8 cellular contexts compared by ENCODE assay signal in genomic region chr11:67054851-67055523, GRCh38. TPM values are rescaled to one million over a fixed set of nuclear protein-coding genes. Genes with fewer than 3 reads are reported as not detected.
DNase-seq lines count a peak whose midpoint lies in the region; ATAC-seq and TF ChIP-seq lines count a peak whose summit lies in the region.

No MANE protein-coding gene starts in this region.

- 20 to 60% methylated on average over 10 of the region's 10 CpGs for WGBS in sigmoid colon, 2 donors

- CTCF ChIA-PET in HEK293T (lab: Yijun Ruan, JAX): interaction anchor here (1.0 to 1.4 kb wide), 4 partner anchors 13 to 79 kb away, joined by 3 to 9 read pairs (median 4); no protein-coding TSS in a partner anchor

- H3K27ac ChIP-seq in RWPE2 (ENCODE audit: poor library complexity, severe bottlenecking) (peak overlapping the region; percentile 95), skeletal muscle tissue (ENCODE audit: low read depth, low read length) (peak overlapping the region; percentile 70), sigmoid colon (no peak overlapping the region)

- no peaks in the 10 kb centered on the region for H3K27me3 ChIP-seq in RWPE2 (ENCODE audit: insufficient read depth, poor library complexity, severe bottlenecking)
- peaks cover 0 to 7% (median 0%) of the 10 kb centered on the region in 3 donors for H3K27me3 ChIP-seq in skeletal muscle tissue (ENCODE audit: control insufficient read depth in 3 of 3, insufficient read depth in 3 of 3, low read length in 3 of 3)
- H3K27me3 ChIP-seq in sigmoid colon: no peaks in the 10 kb centered on the region

- TF ChIP-seq EP300 in sigmoid colon (IDR thresholded peaks at IDR 0.05): no peak

- POLR2A ChIA-PET in HEK293T (lab: Yijun Ruan, JAX): interaction anchor here (0.8 to 1.5 kb wide), 5 partner anchors 15 to 417 kb away, joined by 3 to 4 read pairs (median 3); partner anchors contain the start of gene RBM4

- H3K9ac ChIP-seq in skeletal muscle tissue (ENCODE audit: low read depth in 1 of 3, low read length in 3 of 3): peak overlapping the region in 2 of 3 donors; percentile 33 to 36

- H3K4me3 ChIP-seq in RWPE2 (ENCODE audit: severe bottlenecking) (no peak overlapping the region), fibroblast of pulmonary artery (replicated peaks; ENCODE audit: low read depth, low read length) (no peak overlapping the region), skeletal muscle tissue (ENCODE audit: low read length in 3 of 3) (no peak overlapping the region), sigmoid colon (no peak overlapping the region)

- intact Hi-C loops in sigmoid colon (cut with DNase I): no loop called here

- no peaks in the 10 kb centered on the region for H3K9me3 ChIP-seq in RWPE2 (ENCODE audit: severe bottlenecking)
- no peaks in the 10 kb centered on the region for H3K9me3 ChIP-seq in skeletal muscle tissue (ENCODE audit: control insufficient read depth in 3 of 3, low read length in 3 of 3)
- H3K9me3 ChIP-seq in sigmoid colon: no peaks in the 10 kb centered on the region

- ATAC-seq in RWPE2 (ENCODE audit: low read depth) (peak; percentile 68), HG02610 (IDR thresholded peaks at IDR 0.05; ENCODE audit: unreplicated experiment) (no peak)

- H3K4me1 ChIP-seq in RWPE2 (ENCODE audit: insufficient read depth, poor library complexity, severe bottlenecking) (peaks cover 26% of the 10 kb centered on the region), skeletal muscle tissue (ENCODE audit: control insufficient read depth in 3 of 3, insufficient read depth in 3 of 3, low read length in 3 of 3) (peaks cover 18 to 34% (median 34%) of the 10 kb centered on the region in 3 donors), sigmoid colon (peaks cover 0 to 24% (median 19%) of the 10 kb centered on the region in 4 donors)

- TF ChIP-seq POLR2A in sigmoid colon (IDR thresholded peaks at IDR 0.05): no peak

- H3K36me3 ChIP-seq in RWPE2 (ENCODE audit: low read depth): peaks cover 10% of the 10 kb centered on the region
- no peaks in the 10 kb centered on the region for H3K36me3 ChIP-seq in skeletal muscle tissue (ENCODE audit: control insufficient read depth in 3 of 3, insufficient read depth in 3 of 3, low read length in 3 of 3)
- no peaks in the 10 kb centered on the region for H3K36me3 ChIP-seq in sigmoid colon

- DNase-seq in AG08395 (ENCODE audit: low spot score): peak; percentile 41
- peak; percentile 74 for DNase-seq in HEK293T (ENCODE audit: extremely low spot score)
- DNase-seq in RWPE2 (ENCODE audit: low spot score): peak; percentile 94
- peak; percentile 86 for DNase-seq in fibroblast of pulmonary artery (ENCODE audit: low read depth)
- DNase-seq in sigmoid colon: no peak
- no peak for DNase-seq in central memory CD4-positive, alpha-beta T cell

- TF ChIP-seq CTCF in RWPE2 (IDR thresholded peaks at IDR 0.05; ENCODE audit: poor library complexity, severe bottlenecking): no peak
- TF ChIP-seq CTCF in fibroblast of pulmonary artery (IDR thresholded peaks at IDR 0.05; ENCODE audit: low read length, missing control alignments): no peak
- no peak for TF ChIP-seq CTCF in sigmoid colon (IDR thresholded peaks at IDR 0.05)

TF ChIP-seq in HEK293T, 16 proteins besides CTCF, POLR2A, EP300 and RAD21:
- TF ChIP-seq L3MBTL2 (conservative IDR thresholded peaks at IDR 0.05) (no peak), FOXK2 (IDR thresholded peaks at IDR 0.05) (no peak)

RNA-seq across cellular contexts. Expression of gene RHOD, which starts 1.7 kb away (rescaled TPM):
- total RNA-seq in skeletal muscle tissue (7.8 TPM), sigmoid colon (10 to 100 TPM; 14.1 to 24.2 (median 16.2) TPM)
- polyA plus RNA-seq in sigmoid colon: 10 to 100 TPM; 11.2 to 16.2 (median 11.4) TPM

RNA-seq across cellular contexts. Expression of gene SYT12, which starts 32.1 kb away (rescaled TPM):
- total RNA-seq in skeletal muscle tissue (not detected), sigmoid colon (not detected)
- 1 to 10 TPM in 1 of 3 donors, under 1 TPM in 2; under 0.01 to 1.1 (median 0.92) TPM for polyA plus RNA-seq in sigmoid colon

Comparison
In these comparisons a context has a peak if more than half of its experiments do, and no peak if none do; other contexts are left out.
1. DNase-seq: peak in AG08395 (single experiment), HEK293T (single experiment), RWPE2 (single experiment) and fibroblast of pulmonary artery (single experiment); none in sigmoid colon (single experiment) and central memory CD4-positive, alpha-beta T cell (single experiment).
2. H3K27ac ChIP-seq: peak in RWPE2 (single experiment) and skeletal muscle tissue (single experiment); none in sigmoid colon (0 of 4).